33 cellular contexts compared by ENCODE assay signal in genomic region chr2:126436411-126436810, GRCh38.
"Had no signal": no experiment of that assay in that cellular context is flagged by ENCODE, and none has a peak within 500 bp of the region (broad histone marks: within the 10 kb centered on the region; RNA-seq: fewer than 3 reads in every experiment).

No MANE protein-coding gene starts in this region.

- ATAC-seq: activated CD4-positive, alpha-beta T cell treated with anti-CD3 and anti-CD28 coated beads for 36 hours; activated CD8-positive, alpha-beta memory T cell treated with anti-CD3 and anti-CD28 coated beads, Interleukin-2, amount 10 ng/mL, durations not matched to agents 7 days and 5 days; activated CD8-positive, alpha-beta T cell treated with anti-CD3 and anti-CD28 coated beads, Interleukin-2, amount 10 ng/mL, durations not matched to agents 7 days and 5 days; activated naive CD8-positive, alpha-beta T cell treated with anti-CD3 and anti-CD28 coated beads, Interleukin-2, amount 50 U/mL, for 24 hours; activated T-cell treated with anti-CD3 and anti-CD28 coated beads, Interleukin-2, amount 50 U/mL, for 72 hours; effector memory CD8-positive, alpha-beta T cell; foreskin keratinocyte; gastrocnemius medialis; heart left ventricle had no signal

- H3K4me1 ChIP-seq: adrenal gland, ascending aorta, breast epithelium, esophagus muscularis mucosa, foreskin keratinocyte, gastrocnemius medialis, heart left ventricle had no signal

- H3K36me3 ChIP-seq: adrenal gland, ascending aorta, breast epithelium, cardiac muscle cell, esophagus muscularis mucosa, gastrocnemius medialis, heart left ventricle had no signal

- H3K9me3 ChIP-seq: adrenal gland, ascending aorta, breast epithelium, esophagus muscularis mucosa, gastrocnemius medialis, heart left ventricle had no signal

- DNase-seq: activated CD4-positive, alpha-beta memory T cell treated with anti-CD3 and anti-CD28 coated beads for 36 hours; activated CD4-positive, alpha-beta T cell treated with anti-CD3 and anti-CD28 coated beads for 36 hours; activated CD4-positive, alpha-beta T cell treated with anti-CD3 and anti-CD28 coated beads, Interleukin-2, amount 10 ng/mL, durations not matched to agents 24 days and 14 days; activated CD4-positive, CD25-positive, alpha-beta regulatory T cell; activated CD4-positive, CD25-positive, alpha-beta regulatory T cell treated with anti-CD3 and anti-CD28 coated beads, Interleukin-2, amount 50 U/mL, for 72 hours; activated CD8-positive, alpha-beta memory T cell treated with anti-CD3 and anti-CD28 coated beads, Interleukin-2, amount 10 ng/mL, durations not matched to agents 7 days and 5 days; activated CD8-positive, alpha-beta memory T cell treated with anti-CD3 and anti-CD28 coated beads, Interleukin-2, amount 50 U/mL, for 4 hours; activated CD8-positive, alpha-beta T cell treated with anti-CD3 and anti-CD28 coated beads, Interleukin-2, amount 10 ng/mL, durations not matched to agents 7 days and 5 days; activated effector memory CD4-positive, alpha-beta T cell treated with Interleukin-2 at 50 U/mL for 16 hours; activated gamma-delta T cell treated with Interleukin-2 at 50 U/mL for 16 hours; activated naive CD4-positive, alpha-beta T cell treated with anti-CD3 and anti-CD28 coated beads, Interleukin-2, amount 50 U/mL, for 16 hours; activated naive CD4-positive, alpha-beta T cell treated with Interleukin-2 at 50 U/mL for 16 hours; activated naive CD8-positive, alpha-beta T cell treated with anti-CD3 and anti-CD28 coated beads for 36 hours; activated naive CD8-positive, alpha-beta T cell treated with anti-CD3 and anti-CD28 coated beads, Interleukin-2, amount 50 U/mL, for 24 hours; activated T-cell treated with anti-CD3 and anti-CD28 coated beads, Interleukin-2, amount 50 U/mL, for 1 hour; activated T-cell treated with anti-CD3 and anti-CD28 coated beads, Interleukin-2, amount 50 U/mL, for 72 hours; adrenal gland; amygdala; central memory CD4-positive, alpha-beta T cell; cerebellar nuclear complex; effector CD4-positive, alpha-beta T cell; effector memory CD8-positive, alpha-beta T cell; erythroblast; foreskin keratinocyte; gastrocnemius medialis; glutamatergic neuron; heart left ventricle; T-helper 2 cell had no signal

- H3K4me3 ChIP-seq: adrenal gland, ascending aorta, breast epithelium, cardiac muscle cell, coronary artery, esophagus muscularis mucosa, gastrocnemius medialis, heart left ventricle had no signal

- H3K27me3 ChIP-seq: adrenal gland, ascending aorta, breast epithelium, cardiac muscle cell, esophagus muscularis mucosa, foreskin keratinocyte, gastrocnemius medialis, heart left ventricle had no signal

- H3K27ac ChIP-seq: adrenal gland, ascending aorta, breast epithelium, cardiac muscle cell, coronary artery, esophagus muscularis mucosa, foreskin keratinocyte, gastrocnemius medialis, heart left ventricle had no signal
